9 cellular contexts compared by ENCODE assay signal in genomic region chr3:109228391-109229080, GRCh38.
"Had no signal": no experiment of that assay in that cellular context is flagged by ENCODE, and none has a peak within 500 bp of the region (broad histone marks: within the 10 kb centered on the region; RNA-seq: fewer than 3 reads in every experiment).

No MANE protein-coding gene starts in this region.

- H3K27ac ChIP-seq: HL-60, KMS-11 had no signal

- H3K4me3 ChIP-seq: K562 had no signal

- ATAC-seq: HepG2, K562 had no signal

- DNase-seq: IMR-90, Karpas-422, KBM-7, KG1 had no signal

- FAIRE-seq: HepG2, HTR-8/SVneo, K562 had no signal

- H3K4me2 ChIP-seq: KMS-11 had no signal

- H3K9ac ChIP-seq: KMS-11 had no signal
